ENCODE assay signal across 9 cellular contexts in genomic region chr18:23258566-23259265, GRCh38.
A peak's percentile ranks its signal among the peaks of the same experiment; 100 is the strongest.
DNase-seq lines count a peak whose midpoint lies in the region; ATAC-seq and TF ChIP-seq lines count a peak whose summit lies in the region.
"Had no signal": no experiment of that assay in that cellular context is flagged by ENCODE, and none has a peak within 500 bp of the region (broad histone marks: within the 10 kb centered on the region; RNA-seq: fewer than 3 reads in every experiment).

No MANE protein-coding gene starts in this region.

- H3K4me3 Mint-ChIP-seq in CD14-positive monocyte (peak overlapping the region in 1 of 2 donors; percentile 16), nephron progenitor cell (peak overlapping the region; percentile 61)

- peaks cover 27% of the 10 kb centered on the region for H3K4me1 ChIP-seq in HUES48 (ENCODE audit: control insufficient read depth, insufficient read depth, low read length)
- peaks cover 12% of the 10 kb centered on the region for H3K4me1 ChIP-seq in colonic mucosa

- TF ChIP-seq CTCF in CD14-positive monocyte (IDR thresholded peaks at IDR 0.05) (no peak), nephron progenitor cell (IDR thresholded peaks at IDR 0.05) (no peak), colonic mucosa (IDR thresholded peaks at IDR 0.05) (no peak)

- peaks cover 43% of the 10 kb centered on the region for H3K36me3 ChIP-seq in HUES48 (ENCODE audit: control insufficient read depth, insufficient read depth, low read length)
- no peaks in the 10 kb centered on the region for H3K36me3 ChIP-seq in colonic mucosa

- peak overlapping the region; percentile 89 for H3K27ac ChIP-seq in HUES48 (ENCODE audit: low read depth, low read length)
- H3K27ac ChIP-seq in caudate nucleus (ENCODE audit: low read depth, low read length) = peak overlapping the region; percentile 62
- no peak overlapping the region for H3K27ac ChIP-seq in colonic mucosa

- intact Hi-C loops in CD14-positive monocyte (cut with micrococcal nuclease) (loop anchor here in 1 of 2 donors (10.0 kb wide), 2 partner anchors 124 to 166 kb away; partner anchors contain the start of gene CABLES1), colonic mucosa (cut with DNase I) (no loop called here)

- ATAC-seq in GM21381 (IDR thresholded peaks at IDR 0.05; ENCODE audit: unreplicated experiment) = no peak
- ATAC-seq in GM21529 (IDR thresholded peaks at IDR 0.05; ENCODE audit: unreplicated experiment) = no peak

- no peak overlapping the region for H3K4me3 ChIP-seq in HUES48 (ENCODE audit: low read depth, low read length)
- H3K4me3 ChIP-seq in colonic mucosa = no peak overlapping the region

- H3K9me3 ChIP-seq in HUES48 (ENCODE audit: control insufficient read depth, insufficient read depth, low read length) (no peaks in the 10 kb centered on the region), colonic mucosa (no peaks in the 10 kb centered on the region)

- H3K27me3 Mint-ChIP-seq in CD14-positive monocyte (ENCODE audit: low read depth in 3 of 3) (peaks cover 0 to 18% (median 7%) of the 10 kb centered on the region in 3 donors), nephron progenitor cell (ENCODE audit: low read depth, poor library complexity) (no peaks in the 10 kb centered on the region)

- peak overlapping the region; percentile 64 to 94 (median 85) for H3K27ac Mint-ChIP-seq in CD14-positive monocyte
- H3K27ac Mint-ChIP-seq in nephron progenitor cell = peak overlapping the region; percentile 95

- H3K27me3 ChIP-seq in HUES48 (ENCODE audit: control insufficient read depth, insufficient read depth, low read length) (no peaks in the 10 kb centered on the region), colonic mucosa (no peaks in the 10 kb centered on the region)

- H3K9me3 Mint-ChIP-seq in CD14-positive monocyte = peaks cover 0 to 3% (median 0%) of the 10 kb centered on the region in 7 donors
- no peaks in the 10 kb centered on the region for H3K9me3 Mint-ChIP-seq in nephron progenitor cell

- H3K9ac ChIP-seq in HUES48 (ENCODE audit: low read depth, low read length) = no peak overlapping the region
- H3K9ac ChIP-seq in colonic mucosa (ENCODE audit: low read depth in 2 of 2, low read length in 2 of 2) = no peak overlapping the region

- DNase-seq in CD14-positive monocyte (ENCODE audit: low spot score) = no peak
- DNase-seq in caudate nucleus (lab: John Stamatoyannopoulos, UW) = no peak
- DNase-seq in nephron progenitor cell = no peak
- DNase-seq in OCI-M2 (lab: John Stamatoyannopoulos, UW; ENCODE audit: unreplicated experiment) = no peak
- no peak for DNase-seq in colonic mucosa
- DNase-seq: NCI-H2107 had no signal

- H3K36me3 Mint-ChIP-seq in CD14-positive monocyte (peaks cover 5 to 23% of the 10 kb centered on the region in 2 donors), nephron progenitor cell (ENCODE audit: low read depth) (peaks cover 51% of the 10 kb centered on the region)

- peaks cover 37% of the 10 kb centered on the region for H3K4me1 Mint-ChIP-seq in CD14-positive monocyte
- H3K4me1 Mint-ChIP-seq in nephron progenitor cell = peaks cover 57% of the 10 kb centered on the region
